Comparison of ENCODE assay signal across 1 cellular context in the genomic region with DNA sequence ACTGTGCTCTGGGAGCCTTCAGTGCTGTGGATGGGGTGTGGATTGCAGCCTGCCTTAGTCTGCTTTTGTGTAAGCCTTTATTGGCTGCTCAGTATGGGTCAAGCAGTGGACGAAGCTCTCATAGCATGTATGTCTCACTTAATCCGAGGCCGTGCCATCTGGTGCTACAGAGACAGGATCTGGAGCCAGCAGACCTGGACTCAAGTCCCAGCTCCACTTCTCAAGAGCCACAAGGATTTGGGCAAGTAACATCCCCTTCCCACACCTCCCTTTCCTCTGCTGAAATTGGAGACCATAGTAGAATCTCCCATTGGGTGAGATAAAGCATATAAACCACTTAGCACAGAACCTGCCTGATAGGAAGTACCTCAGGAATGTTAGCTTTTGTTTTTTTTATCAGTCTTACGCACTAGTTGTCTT.
TF ChIP-seq lines count a peak whose summit lies in the region.

No MANE protein-coding gene starts in this region.

TF ChIP-seq in GM23338, 12 proteins besides CTCF, POLR2A, EP300 and RAD21:
- TF ChIP-seq EZH2phosphoT487 (IDR thresholded peaks at IDR 0.05; ENCODE audit: unreplicated experiment) (no peak), STAT1 (IDR thresholded peaks at IDR 0.05; ENCODE audit: unreplicated experiment) (no peak), JUNB (IDR thresholded peaks at IDR 0.05; ENCODE audit: unreplicated experiment) (no peak), EZH2 (IDR thresholded peaks at IDR 0.05; ENCODE audit: low read depth, unreplicated experiment) (no peak), POLR2AphosphoS5 (IDR thresholded peaks at IDR 0.05; ENCODE audit: low read depth) (no peak)
- TF ChIP-seq, protein P1, sequence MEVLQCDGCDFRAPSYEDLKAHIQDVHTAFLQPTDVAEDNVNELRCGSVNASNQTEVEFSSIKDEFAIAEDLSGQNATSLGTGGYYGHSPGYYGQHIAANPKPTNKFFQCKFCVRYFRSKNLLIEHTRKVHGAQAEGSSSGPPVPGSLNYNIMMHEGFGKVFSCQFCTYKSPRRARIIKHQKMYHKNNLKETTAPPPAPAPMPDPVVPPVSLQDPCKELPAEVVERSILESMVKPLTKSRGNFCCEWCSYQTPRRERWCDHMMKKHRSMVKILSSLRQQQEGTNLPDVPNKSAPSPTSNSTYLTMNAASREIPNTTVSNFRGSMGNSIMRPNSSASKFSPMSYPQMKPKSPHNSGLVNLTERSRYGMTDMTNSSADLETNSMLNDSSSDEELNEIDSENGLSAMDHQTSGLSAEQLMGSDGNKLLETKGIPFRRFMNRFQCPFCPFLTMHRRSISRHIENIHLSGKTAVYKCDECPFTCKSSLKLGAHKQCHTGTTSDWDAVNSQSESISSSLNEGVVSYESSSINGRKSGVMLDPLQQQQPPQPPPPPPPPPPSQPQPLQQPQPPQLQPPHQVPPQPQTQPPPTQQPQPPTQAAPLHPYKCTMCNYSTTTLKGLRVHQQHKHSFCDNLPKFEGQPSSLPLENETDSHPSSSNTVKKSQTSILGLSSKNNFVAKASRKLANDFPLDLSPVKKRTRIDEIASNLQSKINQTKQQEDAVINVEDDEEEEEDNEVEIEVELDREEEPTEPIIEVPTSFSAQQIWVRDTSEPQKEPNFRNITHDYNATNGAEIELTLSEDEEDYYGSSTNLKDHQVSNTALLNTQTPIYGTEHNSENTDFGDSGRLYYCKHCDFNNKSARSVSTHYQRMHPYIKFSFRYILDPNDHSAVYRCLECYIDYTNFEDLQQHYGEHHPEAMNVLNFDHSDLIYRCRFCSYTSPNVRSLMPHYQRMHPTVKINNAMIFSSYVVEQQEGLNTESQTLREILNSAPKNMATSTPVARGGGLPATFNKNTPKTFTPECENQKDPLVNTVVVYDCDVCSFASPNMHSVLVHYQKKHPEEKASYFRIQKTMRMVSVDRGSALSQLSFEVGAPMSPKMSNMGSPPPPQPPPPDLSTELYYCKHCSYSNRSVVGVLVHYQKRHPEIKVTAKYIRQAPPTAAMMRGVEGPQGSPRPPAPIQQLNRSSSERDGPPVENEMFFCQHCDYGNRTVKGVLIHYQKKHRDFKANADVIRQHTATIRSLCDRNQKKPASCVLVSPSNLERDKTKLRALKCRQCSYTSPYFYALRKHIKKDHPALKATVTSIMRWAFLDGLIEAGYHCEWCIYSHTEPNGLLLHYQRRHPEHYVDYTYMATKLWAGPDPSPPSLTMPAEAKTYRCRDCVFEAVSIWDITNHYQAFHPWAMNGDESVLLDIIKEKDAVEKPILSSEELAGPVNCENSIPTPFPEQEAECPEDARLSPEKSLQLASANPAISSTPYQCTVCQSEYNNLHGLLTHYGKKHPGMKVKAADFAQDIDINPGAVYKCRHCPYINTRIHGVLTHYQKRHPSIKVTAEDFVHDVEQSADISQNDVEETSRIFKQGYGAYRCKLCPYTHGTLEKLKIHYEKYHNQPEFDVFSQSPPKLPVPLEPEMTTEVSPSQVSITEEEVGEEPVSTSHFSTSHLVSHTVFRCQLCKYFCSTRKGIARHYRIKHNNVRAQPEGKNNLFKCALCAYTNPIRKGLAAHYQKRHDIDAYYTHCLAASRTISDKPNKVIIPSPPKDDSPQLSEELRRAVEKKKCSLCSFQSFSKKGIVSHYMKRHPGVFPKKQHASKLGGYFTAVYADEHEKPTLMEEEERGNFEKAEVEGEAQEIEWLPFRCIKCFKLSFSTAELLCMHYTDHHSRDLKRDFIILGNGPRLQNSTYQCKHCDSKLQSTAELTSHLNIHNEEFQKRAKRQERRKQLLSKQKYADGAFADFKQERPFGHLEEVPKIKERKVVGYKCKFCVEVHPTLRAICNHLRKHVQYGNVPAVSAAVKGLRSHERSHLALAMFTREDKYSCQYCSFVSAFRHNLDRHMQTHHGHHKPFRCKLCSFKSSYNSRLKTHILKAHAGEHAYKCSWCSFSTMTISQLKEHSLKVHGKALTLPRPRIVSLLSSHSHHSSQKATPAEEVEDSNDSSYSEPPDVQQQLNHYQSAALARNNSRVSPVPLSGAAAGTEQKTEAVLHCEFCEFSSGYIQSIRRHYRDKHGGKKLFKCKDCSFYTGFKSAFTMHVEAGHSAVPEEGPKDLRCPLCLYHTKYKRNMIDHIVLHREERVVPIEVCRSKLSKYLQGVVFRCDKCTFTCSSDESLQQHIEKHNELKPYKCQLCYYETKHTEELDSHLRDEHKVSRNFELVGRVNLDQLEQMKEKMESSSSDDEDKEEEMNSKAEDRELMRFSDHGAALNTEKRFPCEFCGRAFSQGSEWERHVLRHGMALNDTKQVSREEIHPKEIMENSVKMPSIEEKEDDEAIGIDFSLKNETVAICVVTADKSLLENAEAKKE (CRISPR knock-in tag; IDR thresholded peaks at IDR 0.05), result no peak
